In genomic region chr20:44886828-44887227, GRCh38 we compare ENCODE assay signal across 8 cellular contexts. TPM values are rescaled to one million over a fixed set of nuclear protein-coding genes. Genes with fewer than 3 reads are reported as not detected.
DNase-seq lines count a peak whose midpoint lies in the region.

No MANE protein-coding gene starts in this region.

- H3K27me3 ChIP-seq in stomach smooth muscle (ENCODE audit: control insufficient read depth in 1 of 2, insufficient read depth in 2 of 2, low read length in 2 of 2), result no peaks in the 10 kb centered on the region

- H3K4me3 ChIP-seq in stomach smooth muscle (ENCODE audit: low read length in 2 of 2), result peak overlapping the region; percentile 84 to 93

- DNase-seq in T-helper 2 cell treated with Interferon-gamma antibody and Interleukin-4, amounts not matched to agents 5 μg/mL and 100 μg/mL, for 36 hours (ENCODE audit: low spot score), result no peak
- no peak for DNase-seq in T-helper 2 cell
- no peak for DNase-seq in activated naive CD8-positive, alpha-beta T cell treated with anti-CD3 and anti-CD28 coated beads for 36 hours
- DNase-seq in iris pigment epithelial cell (ENCODE audit: low read depth), result peak; percentile 9
- no peak for DNase-seq in 8988T
- DNase-seq in GOT3 (lab: John Stamatoyannopoulos, UW), result no peak
- no peak for DNase-seq in stimulated activated CD4-positive, alpha-beta T cell treated with anti-CD3 and anti-CD28 coated beads, Interleukin-12 subunit alpha, Interleukin-12 subunit beta, amount 100 ng/mL, for 4 hours

- H3K9ac ChIP-seq in stomach smooth muscle (ENCODE audit: low read length in 2 of 2), result peak overlapping the region; percentile 85 to 90

- peak overlapping the region; percentile 93 for H3K4me3 Mint-ChIP-seq in T-helper 2 cell treated with Interferon-gamma antibody and Interleukin-4, amounts not matched to agents 5 μg/mL and 100 μg/mL, for 36 hours
- H3K4me3 Mint-ChIP-seq in activated naive CD8-positive, alpha-beta T cell treated with anti-CD3 and anti-CD28 coated beads for 36 hours, result peak overlapping the region; percentile 97

- H3K36me3 Mint-ChIP-seq in T-helper 2 cell treated with Interferon-gamma antibody and Interleukin-4, amounts not matched to agents 5 μg/mL and 100 μg/mL, for 36 hours (ENCODE audit: low read depth), result peaks cover 37% of the 10 kb centered on the region
- peaks cover 33% of the 10 kb centered on the region for H3K36me3 Mint-ChIP-seq in activated naive CD8-positive, alpha-beta T cell treated with anti-CD3 and anti-CD28 coated beads for 36 hours

- H3K9me3 Mint-ChIP-seq in T-helper 2 cell treated with Interferon-gamma antibody and Interleukin-4, amounts not matched to agents 5 μg/mL and 100 μg/mL, for 36 hours, result no peaks in the 10 kb centered on the region
- no peaks in the 10 kb centered on the region for H3K9me3 Mint-ChIP-seq in activated naive CD8-positive, alpha-beta T cell treated with anti-CD3 and anti-CD28 coated beads for 36 hours

- H3K9me3 ChIP-seq in stomach smooth muscle (ENCODE audit: control insufficient read depth in 2 of 2, low read length in 2 of 2), result no peaks in the 10 kb centered on the region

- H3K4me1 Mint-ChIP-seq in T-helper 2 cell treated with Interferon-gamma antibody and Interleukin-4, amounts not matched to agents 5 μg/mL and 100 μg/mL, for 36 hours (ENCODE audit: low read depth), result peaks cover 49% of the 10 kb centered on the region
- H3K4me1 Mint-ChIP-seq in activated naive CD8-positive, alpha-beta T cell treated with anti-CD3 and anti-CD28 coated beads for 36 hours, result peaks cover 61% of the 10 kb centered on the region

- peak overlapping the region; percentile 85 for H3K27ac ChIP-seq in stomach smooth muscle (ENCODE audit: low read length)

- peaks cover 28% of the 10 kb centered on the region for H3K4me1 ChIP-seq in stomach smooth muscle (ENCODE audit: control insufficient read depth, insufficient read depth, low read length)

- H3K36me3 ChIP-seq in stomach smooth muscle (ENCODE audit: control insufficient read depth in 2 of 2, insufficient read depth in 2 of 2, low read length in 2 of 2), result no peaks in the 10 kb centered on the region

- peak overlapping the region; percentile 87 for H3K27ac Mint-ChIP-seq in T-helper 2 cell treated with Interferon-gamma antibody and Interleukin-4, amounts not matched to agents 5 μg/mL and 100 μg/mL, for 36 hours
- peak overlapping the region; percentile 95 for H3K27ac Mint-ChIP-seq in activated naive CD8-positive, alpha-beta T cell treated with anti-CD3 and anti-CD28 coated beads for 36 hours

- no peaks in the 10 kb centered on the region for H3K27me3 Mint-ChIP-seq in T-helper 2 cell treated with Interferon-gamma antibody and Interleukin-4, amounts not matched to agents 5 μg/mL and 100 μg/mL, for 36 hours (ENCODE audit: low read depth)
- no peaks in the 10 kb centered on the region for H3K27me3 Mint-ChIP-seq in activated naive CD8-positive, alpha-beta T cell treated with anti-CD3 and anti-CD28 coated beads for 36 hours

RNA-seq across cellular contexts. Expression of gene YWHAB, which starts 1.3 kb away (rescaled TPM):
- total RNA-seq in activated naive CD8-positive, alpha-beta T cell treated with anti-CD3 and anti-CD28 coated beads for 36 hours, result 100 to 1,000 TPM; 247 TPM

RNA-seq across cellular contexts. Expression of gene PABPC1L, which starts 23.0 kb away (rescaled TPM):
- total RNA-seq in activated naive CD8-positive, alpha-beta T cell treated with anti-CD3 and anti-CD28 coated beads for 36 hours, result 10 to 100 TPM; 75.3 to 79.3 TPM
